ENCODE assay signal across 33 cellular contexts in the genomic region with DNA sequence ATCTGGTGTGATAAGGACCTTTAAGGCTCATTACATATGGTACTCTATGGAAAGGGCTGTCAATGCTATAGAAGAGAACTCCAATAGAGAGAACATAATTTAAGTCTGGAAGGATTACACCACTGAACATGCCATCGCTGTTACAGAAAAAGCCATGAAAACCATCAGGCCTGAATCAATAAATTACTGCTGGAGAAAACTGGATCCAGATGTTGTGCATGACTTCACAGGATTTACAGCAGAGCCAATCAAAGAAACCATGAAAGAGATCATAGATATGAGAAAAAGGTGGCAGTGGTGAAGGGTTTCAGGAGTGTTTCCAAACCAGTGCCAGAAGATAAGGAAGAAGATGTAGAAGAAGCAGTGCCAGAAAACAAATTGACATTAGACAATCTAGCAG. TPM values are rescaled to one million over a fixed set of nuclear protein-coding genes. Genes with fewer than 3 reads are reported as not detected.
"Had no signal": no experiment of that assay in that cellular context is flagged by ENCODE, and none has a peak within 500 bp of the region (broad histone marks: within the 10 kb centered on the region; RNA-seq: fewer than 3 reads in every experiment).

No MANE protein-coding gene starts in this region.

- H3K4me1 ChIP-seq: gastroesophageal sphincter, left lung, neural progenitor cell, right lobe of liver, thyroid gland had no signal

- H3K79me2 ChIP-seq: parathyroid adenoma had no signal

- H3K4me1 Mint-ChIP-seq: nephron, neural progenitor cell had no signal

- H3K4me3 Mint-ChIP-seq: mesothelial cell of epicardium; naive thymus-derived CD4-positive, alpha-beta T cell; nephron; neural progenitor cell; stimulated activated naive B cell treated with anti-CD40 and anti-IgM and Interleukin-4, amounts not matched to agents 10 μg/mL and 1 μg/mL and 100 μg/mL, for 72 hours; stimulated activated naive CD8-positive, alpha-beta T cell treated with anti-CD3 and anti-CD28 coated beads, Interleukin-15, amount 100 ng/mL, for 72 hours had no signal

- H3K27ac ChIP-seq: dorsolateral prefrontal cortex, gastroesophageal sphincter, heart right ventricle, left lung, neural progenitor cell, parathyroid adenoma, right lobe of liver, thyroid gland, vagina had no signal

- H3K4me3 ChIP-seq: dorsolateral prefrontal cortex, gastroesophageal sphincter, heart right ventricle, left lung, mucosa of descending colon, neural progenitor cell, right lobe of liver, thyroid gland, vagina had no signal

- H3K9ac ChIP-seq: neural progenitor cell, parathyroid adenoma had no signal

- DNase-seq: dorsolateral prefrontal cortex; effector CD4-positive, alpha-beta T cell; heart right ventricle; hippocampal formation; left cardiac atrium; left lung; mesenchymal stem cell; mucosa of descending colon; naive thymus-derived CD4-positive, alpha-beta T cell; right lobe of liver; small intestine; stimulated activated CD4-positive, alpha-beta T cell treated with anti-CD3 and anti-CD28 coated beads, Interleukin-15, amount 100 ng/mL, for 24 hours; stimulated activated CD4-positive, alpha-beta T cell treated with anti-CD3 and anti-CD28 coated beads, Interleukin-2, amount 100 ng/mL, for 48 hours; stimulated activated naive B cell treated with anti-CD40 and anti-IgM and Interleukin-4, amounts not matched to agents 10 μg/mL and 1 μg/mL and 100 μg/mL, for 72 hours; stimulated activated naive CD8-positive, alpha-beta T cell treated with anti-CD3 and anti-CD28 coated beads, Interleukin-15, amount 100 ng/mL, for 72 hours; thyroid gland; trophoblast cell had no signal

- H3K4me2 ChIP-seq: neural progenitor cell had no signal

- H3K27me3 ChIP-seq: dorsolateral prefrontal cortex, gastroesophageal sphincter, heart right ventricle, left lung, neural progenitor cell, right lobe of liver, thyroid gland, vagina had no signal

- H2AFZ ChIP-seq: neural progenitor cell, parathyroid adenoma had no signal

- H3K36me3 ChIP-seq: left lung, neural progenitor cell, right lobe of liver, thyroid gland had no signal

- H3K9me3 Mint-ChIP-seq: mesothelial cell of epicardium; nephron; neural progenitor cell; stimulated activated naive B cell treated with anti-CD40 and anti-IgM and Interleukin-4, amounts not matched to agents 10 μg/mL and 1 μg/mL and 100 μg/mL, for 72 hours; stimulated activated naive CD8-positive, alpha-beta T cell treated with anti-CD3 and anti-CD28 coated beads, Interleukin-15, amount 100 ng/mL, for 72 hours had no signal

- H3K27ac Mint-ChIP-seq: mesothelial cell of epicardium; naive thymus-derived CD4-positive, alpha-beta T cell; nephron; neural progenitor cell; progenitor cell of endocrine pancreas; stimulated activated naive B cell treated with anti-CD40 and anti-IgM and Interleukin-4, amounts not matched to agents 10 μg/mL and 1 μg/mL and 100 μg/mL, for 72 hours; stimulated activated naive CD8-positive, alpha-beta T cell treated with anti-CD3 and anti-CD28 coated beads, Interleukin-15, amount 100 ng/mL, for 72 hours had no signal

- H3K9me3 ChIP-seq: gastroesophageal sphincter, heart right ventricle, left lung, mucosa of descending colon, right lobe of liver, thyroid gland, vagina had no signal

- H3K27me3 Mint-ChIP-seq: naive thymus-derived CD4-positive, alpha-beta T cell; progenitor cell of endocrine pancreas; stimulated activated naive B cell treated with anti-CD40 and anti-IgM and Interleukin-4, amounts not matched to agents 10 μg/mL and 1 μg/mL and 100 μg/mL, for 72 hours; stimulated activated naive CD8-positive, alpha-beta T cell treated with anti-CD3 and anti-CD28 coated beads, Interleukin-15, amount 100 ng/mL, for 72 hours had no signal

- ATAC-seq: gastroesophageal sphincter; heart right ventricle; left cardiac atrium; left lung; mucosa of descending colon; naive thymus-derived CD4-positive, alpha-beta T cell; right lobe of liver; stimulated activated naive B cell treated with anti-CD40 and anti-IgM and Interleukin-4, amounts not matched to agents 10 μg/mL and 1 μg/mL and 100 μg/mL, for 72 hours; stimulated activated naive CD8-positive, alpha-beta T cell treated with anti-CD3 and anti-CD28 coated beads, Interleukin-15, amount 100 ng/mL, for 72 hours had no signal

- FAIRE-seq: colon, islet of Langerhans had no signal

RNA-seq across cellular contexts. Expression of gene GPR22, which starts 18.9 kb away (rescaled TPM):
- total RNA-seq: fibroblast of lung; gastroesophageal sphincter; kidney epithelial cell; left lung; lower leg skin; lung microvascular endothelial cell; mesothelial cell of epicardium; naive thymus-derived CD4-positive, alpha-beta T cell; osteoblast; progenitor cell of endocrine pancreas; right lobe of liver; thyroid gland; ureter had no signal
- polyA plus RNA-seq: esophagus, fibroblast of lung had no signal
